8 cellular contexts compared by ENCODE assay signal in the genomic region with DNA sequence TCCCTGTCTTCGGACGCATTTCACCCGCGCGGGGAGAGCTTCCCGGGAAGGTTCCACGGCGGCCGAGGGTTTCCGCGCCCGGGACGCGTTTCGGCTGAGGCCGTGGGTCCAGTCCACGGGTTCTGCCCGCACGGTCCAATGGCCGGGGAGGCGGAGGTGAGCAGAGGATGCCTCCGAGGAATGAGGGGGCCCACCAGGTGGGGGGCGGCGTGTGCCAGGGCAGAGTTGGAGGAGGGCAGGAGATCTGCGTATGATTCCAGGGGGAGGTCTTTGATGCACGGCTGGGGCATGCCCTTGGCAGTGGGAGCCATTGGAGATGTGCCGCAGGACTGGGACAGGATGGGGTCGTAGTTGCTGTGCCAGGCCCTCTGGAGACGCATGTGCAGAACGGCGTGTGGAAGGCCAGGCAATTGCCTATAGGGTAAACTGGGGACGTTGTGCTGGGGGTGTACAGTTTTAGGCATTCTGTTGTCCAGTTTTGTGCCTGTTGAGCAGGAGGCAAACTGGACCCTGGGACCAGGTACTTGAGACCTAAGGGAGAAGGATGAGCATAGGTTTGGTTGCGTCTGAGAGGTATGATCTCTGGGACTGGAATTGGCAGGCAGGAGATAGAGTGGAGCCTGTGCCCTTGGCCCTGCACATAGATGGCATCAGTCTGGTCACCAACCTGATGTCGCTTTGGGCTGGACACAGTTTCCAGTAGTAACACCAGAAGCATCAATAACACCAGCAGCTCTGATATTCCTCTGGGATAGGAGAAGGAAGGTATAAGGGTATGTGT. TPM values are rescaled to one million over a fixed set of nuclear protein-coding genes. Genes with fewer than 3 reads are reported as not detected.
DNase-seq lines count a peak whose midpoint lies in the region; ATAC-seq and TF ChIP-seq lines count a peak whose summit lies in the region.

No MANE protein-coding gene starts in this region.

- no peaks in the 10 kb centered on the region for H3K36me3 ChIP-seq in colonic mucosa

- intact Hi-C loops in colonic mucosa (cut with DNase I), result no loop called here

- H3K9ac ChIP-seq in colonic mucosa (ENCODE audit: low read depth in 2 of 2, low read length in 2 of 2), result peak overlapping the region; percentile 80 to 89

- H3K4me1 ChIP-seq in colonic mucosa, result no peaks in the 10 kb centered on the region

- H3K27ac Mint-ChIP-seq in memory B cell (peak overlapping the region; percentile 87), type B pancreatic cell (peak overlapping the region; percentile 80)

- ATAC-seq in HG03442 (IDR thresholded peaks at IDR 0.05; ENCODE audit: unreplicated experiment) (peak; percentile 12), memory B cell (ENCODE audit: low read depth) (no peak), GM18858 (IDR thresholded peaks at IDR 0.05; ENCODE audit: unreplicated experiment) (no peak)

- peak overlapping the region; percentile 87 for H3K4me3 ChIP-seq in colonic mucosa

- peaks cover 2% of the 10 kb centered on the region for H3K36me3 Mint-ChIP-seq in memory B cell
- peaks cover 8% of the 10 kb centered on the region for H3K36me3 Mint-ChIP-seq in type B pancreatic cell

- H3K27ac ChIP-seq in colonic mucosa, result peak overlapping the region; percentile 85

- H3K9me3 Mint-ChIP-seq in memory B cell, result no peaks in the 10 kb centered on the region
- no peaks in the 10 kb centered on the region for H3K9me3 Mint-ChIP-seq in type B pancreatic cell

- no peak for TF ChIP-seq CTCF in colonic mucosa (IDR thresholded peaks at IDR 0.05)
- no peak for TF ChIP-seq CTCF in type B pancreatic cell (conservative IDR thresholded peaks at IDR 0.05)

- H3K27me3 Mint-ChIP-seq in memory B cell, result no peaks in the 10 kb centered on the region
- H3K27me3 Mint-ChIP-seq in type B pancreatic cell, result no peaks in the 10 kb centered on the region

- H3K9me3 ChIP-seq in colonic mucosa, result no peaks in the 10 kb centered on the region

- peak; percentile 65 for DNase-seq in activated effector memory CD4-positive, alpha-beta T cell treated with anti-CD3 and anti-CD28 coated beads, Interleukin-2, amount 50 U/mL, for 16 hours
- no peak for DNase-seq in activated effector memory CD4-positive, alpha-beta T cell treated with Interleukin-2 at 50 U/mL for 16 hours
- DNase-seq in RPMI8226 (peak; percentile 44), colonic mucosa (no peak), memory B cell (ENCODE audit: low spot score in 2 of 2) (peak in 1 of 2 donors; percentile 37), type B pancreatic cell (ENCODE audit: extremely low spot score, unreplicated experiment) (no peak)

- H3K4me3 Mint-ChIP-seq in memory B cell (peak overlapping the region; percentile 88), type B pancreatic cell (peak overlapping the region; percentile 95)

- peaks cover 28% of the 10 kb centered on the region for H3K4me1 Mint-ChIP-seq in memory B cell
- peaks cover 17% of the 10 kb centered on the region for H3K4me1 Mint-ChIP-seq in type B pancreatic cell (ENCODE audit: unreplicated experiment)

- no peaks in the 10 kb centered on the region for H3K27me3 ChIP-seq in colonic mucosa

RNA-seq across cellular contexts. Expression of gene ZNF584, which starts 0.8 kb away (rescaled TPM):
- total RNA-seq in colonic mucosa (1 to 10 TPM; 5.9 to 8.5 TPM), type B pancreatic cell (ENCODE audit: low replicate concordance) (10.1 and 18.2 TPM in 2 replicates)

RNA-seq across cellular contexts. Expression of gene RNF225, which starts 13.7 kb away (rescaled TPM):
- total RNA-seq in colonic mucosa, result not detected
- total RNA-seq in type B pancreatic cell (ENCODE audit: low replicate concordance), result 1.0 and 4.0 TPM in 2 replicates

RNA-seq across cellular contexts. Expression of gene RPS5, which starts 22.1 kb away (rescaled TPM):
- total RNA-seq in colonic mucosa (100 to 1,000 TPM; 781 to 884 TPM), type B pancreatic cell (ENCODE audit: low replicate concordance) (1,320 and 1,324 TPM in 2 replicates)

RNA-seq across cellular contexts. Expression of gene ZNF837, which starts 28.4 kb away (rescaled TPM):
- 1 to 10 TPM; 1.8 to 2.6 TPM for total RNA-seq in colonic mucosa
- 2.8 and 3.8 TPM in 2 replicates for total RNA-seq in type B pancreatic cell (ENCODE audit: low replicate concordance)

RNA-seq across cellular contexts. Expression of gene ZNF132, which starts 30.8 kb away (rescaled TPM):
- 1 to 10 TPM; 2.6 to 5.8 TPM for total RNA-seq in colonic mucosa
- 2.5 and 6.0 TPM in 2 replicates for total RNA-seq in type B pancreatic cell (ENCODE audit: low replicate concordance)

Comparison
In these comparisons a context has a peak if more than half of its experiments do, and no peak if none do; other contexts are left out.
1. DNase-seq: peak in activated effector memory CD4-positive, alpha-beta T cell treated with anti-CD3 and anti-CD28 coated beads, Interleukin-2, amount 50 U/mL, for 16 hours (single experiment) and RPMI8226 (single experiment); none in activated effector memory CD4-positive, alpha-beta T cell treated with Interleukin-2 at 50 U/mL for 16 hours (single experiment), colonic mucosa (single experiment) and type B pancreatic cell (single experiment).